9 cellular contexts compared by ENCODE assay signal in genomic region chr5:143182901-143183820, GRCh38.
A peak's percentile ranks its signal among the peaks of the same experiment; 100 is the strongest.
DNase-seq lines count a peak whose midpoint lies in the region; ATAC-seq and TF ChIP-seq lines count a peak whose summit lies in the region.
"Had no signal": no experiment of that assay in that cellular context is flagged by ENCODE, and none has a peak within 500 bp of the region (broad histone marks: within the 10 kb centered on the region; RNA-seq: fewer than 3 reads in every experiment).

No MANE protein-coding gene starts in this region.

- no peak overlapping the region for H3K4me2 ChIP-seq in GM23248 (ENCODE audit: unreplicated experiment)

- in situ Hi-C loops in GM23248 (cut with MboI): no loop called here

- H3K9me2 ChIP-seq in GM23248 (ENCODE audit: insufficient read depth): no peaks in the 10 kb centered on the region

- no peak overlapping the region for H3K27ac ChIP-seq in GM23248
- H3K27ac ChIP-seq: SK-N-MC had no signal

- no peaks in the 10 kb centered on the region for H3K27me3 Mint-ChIP-seq in chondrocyte (ENCODE audit: low read depth)

- no peaks in the 10 kb centered on the region for H3K4me1 ChIP-seq in GM23248 (ENCODE audit: insufficient read depth)

- H3K36me3 Mint-ChIP-seq in chondrocyte (ENCODE audit: low read depth): peaks cover 2% of the 10 kb centered on the region

- no peak overlapping the region for H3K4me3 Mint-ChIP-seq in chondrocyte (ENCODE audit: unreplicated experiment)

- H3K9ac ChIP-seq in GM23248: no peak overlapping the region

- WGBS in GM23248 (ENCODE audit: low coverage in 1 of 2, low lambda C conversion rate in 2 of 2, missing lambda C conversion rate in 2 of 2), 2 experiments: 91% methylated on average over 15 of the region's 15 CpGs

- H3K9me3 Mint-ChIP-seq in chondrocyte (ENCODE audit: low read depth): no peaks in the 10 kb centered on the region

- no peak for TF ChIP-seq CTCF in cardiac fibroblast (IDR thresholded peaks at IDR 0.05; ENCODE audit: low read depth, low read length)
- TF ChIP-seq CTCF in chondrocyte (IDR thresholded peaks at IDR 0.05): no peak

- H2AFZ ChIP-seq in GM23248: no peak overlapping the region

- H3F3A ChIP-seq in GM23248 (ENCODE audit: insufficient read depth): no peaks in the 10 kb centered on the region

- peaks cover 28% of the 10 kb centered on the region for H3K4me1 Mint-ChIP-seq in chondrocyte (ENCODE audit: low read depth)

- peak; percentile 35 for DNase-seq in GM23248
- DNase-seq in NCI-H748 (lab: John Stamatoyannopoulos, UW; ENCODE audit: unreplicated experiment): peak; percentile 36
- peak; percentile 84 to 89 for DNase-seq in cardiac fibroblast (ENCODE audit: low read depth in 2 of 2)
- DNase-seq in stimulated activated CD4-positive, alpha-beta T cell treated with anti-CD3 and anti-CD28 coated beads, Interleukin-2, amount 100 ng/mL, for 24 hours: peak; percentile 68 to 71
- DNase-seq in chondrocyte (ENCODE audit: low spot score): no peak
- no peak for DNase-seq in NCI-H524 treated with DMSO at 0.1 percent for 48 hours (lab: John Stamatoyannopoulos, UW)
- no peak for DNase-seq in HPDE6-E6E7 (ENCODE audit: extremely low spot score)

- H3K79me2 ChIP-seq in GM23248 (ENCODE audit: insufficient read depth): no peaks in the 10 kb centered on the region

- no peak overlapping the region for H3K27ac Mint-ChIP-seq in chondrocyte (ENCODE audit: unreplicated experiment)

- no peaks in the 10 kb centered on the region for H4K20me1 ChIP-seq in GM23248 (ENCODE audit: insufficient read depth)

- ATAC-seq in GM18520 (IDR thresholded peaks at IDR 0.05; ENCODE audit: unreplicated experiment): peak; percentile 35

- no peaks in the 10 kb centered on the region for H3K36me3 ChIP-seq in GM23248 (ENCODE audit: low read depth)

- H3K9me3 ChIP-seq in GM23248 (ENCODE audit: low read depth): no peaks in the 10 kb centered on the region

- no peaks in the 10 kb centered on the region for H3K27me3 ChIP-seq in GM23248 (replicated peaks; ENCODE audit: insufficient read depth)

- H3K4me3 ChIP-seq in GM23248 (no peak overlapping the region), cardiac fibroblast (replicated peaks in 1 of 2; ENCODE audit: low read depth in 2 of 2, low read length in 2 of 2) (no peak overlapping the region)
- H3K4me3 ChIP-seq: SK-N-MC had no signal

Comparison
In these comparisons a context has a peak if more than half of its experiments do, and no peak if none do; other contexts are left out.
1. DNase-seq: peak in GM23248 (single experiment), NCI-H748 (single experiment), cardiac fibroblast (2 of 2) and stimulated activated CD4-positive, alpha-beta T cell treated with anti-CD3 and anti-CD28 coated beads, Interleukin-2, amount 100 ng/mL, for 24 hours (2 of 2); none in chondrocyte (single experiment), NCI-H524 treated with DMSO at 0.1 percent for 48 hours (single experiment) and HPDE6-E6E7 (single experiment).